8 cellular contexts compared by ENCODE assay signal in genomic region chr20:33939030-33939429, GRCh38. TPM values are rescaled to one million over a fixed set of nuclear protein-coding genes. Genes with fewer than 3 reads are reported as not detected.
DNase-seq lines count a peak whose midpoint lies in the region; ATAC-seq, FAIRE-seq and TF ChIP-seq lines count a peak whose summit lies in the region.
"Not testable (repeated sequence)": the region's sequence is repeated elsewhere in the genome, so short reads cannot be mapped to it uniquely, and the experiment has no call there.

No MANE protein-coding gene starts in this region.

- not testable (repeated sequence) for BruUV-seq in Calu3 (replicated peaks; lab: Mats Ljungman, UMichigan)

- not testable (repeated sequence) for H3K4me3 ChIP-seq in RWPE2 (ENCODE audit: severe bottlenecking); bronchial epithelial cell (ENCODE audit: low read depth, low read length); small intestine (ENCODE audit: low read depth in 1 of 2, low read length in 2 of 2)

- not testable (repeated sequence) for H3K9me3 ChIP-seq in RWPE2 (ENCODE audit: severe bottlenecking); small intestine (ENCODE audit: control insufficient read depth, low read depth)

- H3K27me3 Mint-ChIP-seq in Calu3 (ENCODE audit: unreplicated experiment); nephron progenitor cell (ENCODE audit: low read depth, poor library complexity): not testable (repeated sequence)

- not testable (repeated sequence) for FAIRE-seq in bronchial epithelial cell (lab: Jason Lieb, UNC); small intestine (lab: Jason Lieb, UNC)

- not testable (repeated sequence) for H3K27ac ChIP-seq in RWPE2 (ENCODE audit: poor library complexity, severe bottlenecking); small intestine (ENCODE audit: low read depth in 1 of 2, low read length in 1 of 2)

- not testable (repeated sequence) for H3K4me3 Mint-ChIP-seq in Calu3 (ENCODE audit: low read depth, unreplicated experiment); nephron progenitor cell

- peaks cover 11% of the 10 kb centered on the region for H3K4me1 Mint-ChIP-seq in Calu3 (ENCODE audit: low read depth, unreplicated experiment)
- H3K4me1 Mint-ChIP-seq in nephron progenitor cell: not testable (repeated sequence)

- not testable (repeated sequence) for H3K27me3 ChIP-seq in RWPE2 (ENCODE audit: insufficient read depth, poor library complexity, severe bottlenecking); bronchial epithelial cell (ENCODE audit: control insufficient read depth, insufficient read depth, low read length); small intestine (ENCODE audit: control insufficient read depth in 2 of 2, insufficient read depth in 2 of 2, low read length in 2 of 2)

- not testable (repeated sequence) for TF ChIP-seq CTCF in Calu3 (IDR thresholded peaks at IDR 0.05; ENCODE audit: unreplicated experiment); RWPE2 (IDR thresholded peaks at IDR 0.05; ENCODE audit: poor library complexity, severe bottlenecking); bronchial epithelial cell (IDR thresholded peaks at IDR 0.05; ENCODE audit: insufficient read depth, low read length, severe bottlenecking); nephron progenitor cell (IDR thresholded peaks at IDR 0.05)

- CTCF ChIA-PET in Calu3 (lab: Charles Lee): not testable (repeated sequence)

- not testable (repeated sequence) for H3K36me3 Mint-ChIP-seq in Calu3 (ENCODE audit: insufficient read depth, unreplicated experiment); nephron progenitor cell (ENCODE audit: low read depth)

- WGBS in small intestine, 3 donors: 24 to 58% (median 47%) methylated on average over 5 of the region's 5 CpGs

- intact Hi-C loops in Calu3 (cut with micrococcal nuclease; ENCODE audit: unreplicated experiment); left colon (cut with DNase I, micrococcal nuclease): not testable (repeated sequence)

- not testable (repeated sequence) for H3K9me3 Mint-ChIP-seq in Calu3 (ENCODE audit: low read depth, unreplicated experiment); nephron progenitor cell

- not testable (repeated sequence) for H3K4me1 ChIP-seq in RWPE2 (ENCODE audit: insufficient read depth, poor library complexity, severe bottlenecking); small intestine (ENCODE audit: control insufficient read depth in 2 of 2, insufficient read depth in 1 of 2, low read depth in 1 of 2, low read length in 1 of 2)

- not testable (repeated sequence) for H3K27ac Mint-ChIP-seq in Calu3 (ENCODE audit: unreplicated experiment)
- H3K27ac Mint-ChIP-seq in nephron progenitor cell: peak overlapping the region; percentile 21

- DNase-seq in Calu3 (peak; percentile 32), M059J (ENCODE audit: low read depth) (peak; percentile 30), bronchial epithelial cell (ENCODE audit: low read depth) (peak; percentile 87), fibroblast of peridontal ligament (ENCODE audit: extremely low read depth) (peak; percentile 24), left colon (peak; percentile 48 to 60), small intestine (peak; percentile 83)
- DNase-seq in RWPE2 (ENCODE audit: low spot score); nephron progenitor cell: not testable (repeated sequence)

- ATAC-seq in RWPE2 (ENCODE audit: low read depth): peak; percentile 64
- ATAC-seq in left colon: peak; percentile 100

- not testable (repeated sequence) for H3K36me3 ChIP-seq in RWPE2 (ENCODE audit: low read depth); bronchial epithelial cell (ENCODE audit: control insufficient read depth, insufficient read depth, low read length); small intestine (ENCODE audit: control insufficient read depth in 2 of 2, insufficient read depth in 2 of 2, low read length in 2 of 2)

RNA-seq across cellular contexts. Expression of gene RALY, which starts 54.7 kb away (rescaled TPM):
- total RNA-seq in Calu3 (2022): 253 and 275 TPM in 2 replicates
- 183 and 230 TPM in 2 replicates for total RNA-seq in M059J (2014; rRNA removed; shearing (Covaris generic))
- 75.0 and 96.4 TPM in 2 replicates for total RNA-seq in bronchial epithelial cell
- 100 to 1,000 TPM; 190 to 191 TPM for total RNA-seq in left colon
- polyA plus RNA-seq in small intestine: 100 to 1,000 TPM; 138 to 166 (median 152) TPM
